In genomic region chr1:196455697-196456096, GRCh38 we compare ENCODE assay signal across 36 cellular contexts.
"Had no signal": no experiment of that assay in that cellular context is flagged by ENCODE, and none has a peak within 500 bp of the region (broad histone marks: within the 10 kb centered on the region; RNA-seq: fewer than 3 reads in every experiment).

No MANE protein-coding gene starts in this region.

- DNase-seq: activated CD4-positive, alpha-beta memory T cell treated with anti-CD3 and anti-CD28 coated beads, Interleukin-2, amount 10 ng/mL, durations not matched to agents 7 days and 5 days; activated CD4-positive, alpha-beta T cell treated with anti-CD3 and anti-CD28 coated beads for 36 hours; activated CD4-positive, alpha-beta T cell treated with anti-CD3 and anti-CD28 coated beads, Interleukin-2, amount 10 ng/mL, durations not matched to agents 7 days and 5 days; activated CD4-positive, alpha-beta T cell treated with anti-CD3 and anti-CD28 coated beads, Interleukin-2, amount 50 U/mL, for 4 hours; activated CD4-positive, CD25-positive, alpha-beta regulatory T cell; activated CD4-positive, CD25-positive, alpha-beta regulatory T cell treated with anti-CD3 and anti-CD28 coated beads, Interleukin-2, amount 50 U/mL, for 72 hours; activated CD8-positive, alpha-beta memory T cell treated with anti-CD3 and anti-CD28 coated beads, Interleukin-2, amount 50 U/mL, for 48 hours; activated gamma-delta T cell; activated naive CD4-positive, alpha-beta T cell; activated naive CD4-positive, alpha-beta T cell treated with anti-CD3 and anti-CD28 coated beads, Interleukin-2, amount 10 ng/mL, durations not matched to agents 7 days and 5 days; activated naive CD8-positive, alpha-beta T cell treated with anti-CD3 and anti-CD28 coated beads, Interleukin-2, amount 10 ng/mL, durations not matched to agents 7 days and 5 days; activated T-cell treated with anti-CD3 and anti-CD28 coated beads for 4 hours; activated T-cell treated with anti-CD3 and anti-CD28 coated beads, Interleukin-2, amount 50 U/mL, for 24 hours; activated T-cell treated with anti-CD3 and anti-CD28 coated beads, Interleukin-2, amount 50 U/mL, for 72 hours; central memory CD4-positive, alpha-beta T cell; cerebellar nuclear complex; dorsolateral prefrontal cortex; effector memory CD4-positive, alpha-beta T cell; endodermal cell; erythroblast; esophagus squamous epithelium; foreskin melanocyte; head of caudate nucleus; T-helper 1 cell; T-helper 17 cell; T1000; WERI-Rb-1 had no signal

- H3K4me1 Mint-ChIP-seq: activated CD4-positive, alpha-beta memory T cell treated with anti-CD3 and anti-CD28 coated beads, Interleukin-2, amount 10 ng/mL, durations not matched to agents 7 days and 5 days; activated CD4-positive, alpha-beta T cell treated with anti-CD3 and anti-CD28 coated beads for 36 hours; activated CD4-positive, alpha-beta T cell treated with anti-CD3 and anti-CD28 coated beads, Interleukin-2, amount 10 ng/mL, durations not matched to agents 7 days and 5 days; activated naive CD4-positive, alpha-beta T cell treated with anti-CD3 and anti-CD28 coated beads, Interleukin-2, amount 10 ng/mL, durations not matched to agents 7 days and 5 days; activated naive CD8-positive, alpha-beta T cell treated with anti-CD3 and anti-CD28 coated beads, Interleukin-2, amount 10 ng/mL, durations not matched to agents 7 days and 5 days; T-helper 17 cell had no signal

- H3K27me3 Mint-ChIP-seq: activated CD4-positive, alpha-beta memory T cell treated with anti-CD3 and anti-CD28 coated beads, Interleukin-2, amount 10 ng/mL, durations not matched to agents 7 days and 5 days; activated CD4-positive, alpha-beta T cell treated with anti-CD3 and anti-CD28 coated beads, Interleukin-2, amount 10 ng/mL, durations not matched to agents 7 days and 5 days; activated naive CD4-positive, alpha-beta T cell treated with anti-CD3 and anti-CD28 coated beads, Interleukin-2, amount 10 ng/mL, durations not matched to agents 7 days and 5 days; activated naive CD8-positive, alpha-beta T cell treated with anti-CD3 and anti-CD28 coated beads, Interleukin-2, amount 10 ng/mL, durations not matched to agents 7 days and 5 days; activated T-cell treated with anti-CD3 and anti-CD28 coated beads, Interleukin-2, amount 50 U/mL, for 24 hours; brain; dendritic cell treated with granulocyte-macrophage colony-stimulating factor and Interleukin-4, amounts not matched to agents 40 ng/mL and 50 ng/mL, for 4 days; T-helper 17 cell had no signal

- ATAC-seq: activated CD4-positive, alpha-beta T cell treated with anti-CD3 and anti-CD28 coated beads for 36 hours; activated naive CD4-positive, alpha-beta T cell treated with anti-CD3 and anti-CD28 coated beads, Interleukin-2, amount 50 U/mL, for 72 hours; activated T-cell treated with anti-CD3 and anti-CD28 coated beads, Interleukin-2, amount 50 U/mL, for 72 hours; gastroesophageal sphincter; T-helper 17 cell had no signal

- H3K9me3 Mint-ChIP-seq: activated CD4-positive, alpha-beta memory T cell treated with anti-CD3 and anti-CD28 coated beads, Interleukin-2, amount 10 ng/mL, durations not matched to agents 7 days and 5 days; activated CD4-positive, alpha-beta T cell treated with anti-CD3 and anti-CD28 coated beads, Interleukin-2, amount 10 ng/mL, durations not matched to agents 7 days and 5 days; activated naive CD4-positive, alpha-beta T cell treated with anti-CD3 and anti-CD28 coated beads, Interleukin-2, amount 10 ng/mL, durations not matched to agents 7 days and 5 days; activated naive CD8-positive, alpha-beta T cell treated with anti-CD3 and anti-CD28 coated beads, Interleukin-2, amount 10 ng/mL, durations not matched to agents 7 days and 5 days; activated T-cell treated with anti-CD3 and anti-CD28 coated beads, Interleukin-2, amount 50 U/mL, for 24 hours; brain; dendritic cell treated with granulocyte-macrophage colony-stimulating factor and Interleukin-4, amounts not matched to agents 40 ng/mL and 50 ng/mL, for 4 days; endodermal cell; T-helper 2 cell treated with Interferon-gamma antibody and Interleukin-4, amounts not matched to agents 5 μg/mL and 100 μg/mL, for 36 hours had no signal

- H3K9me3 ChIP-seq: ascending aorta, breast epithelium, esophagus squamous epithelium, gastroesophageal sphincter had no signal

- H3K4me3 ChIP-seq: ascending aorta, breast epithelium, cardiac muscle cell, coronary artery, dorsolateral prefrontal cortex, esophagus squamous epithelium, gastroesophageal sphincter had no signal

- H3K27ac Mint-ChIP-seq: activated CD4-positive, alpha-beta memory T cell treated with anti-CD3 and anti-CD28 coated beads, Interleukin-2, amount 10 ng/mL, durations not matched to agents 7 days and 5 days; activated CD4-positive, alpha-beta T cell treated with anti-CD3 and anti-CD28 coated beads for 36 hours; activated CD4-positive, alpha-beta T cell treated with anti-CD3 and anti-CD28 coated beads, Interleukin-2, amount 10 ng/mL, durations not matched to agents 7 days and 5 days; activated naive CD4-positive, alpha-beta T cell treated with anti-CD3 and anti-CD28 coated beads, Interleukin-2, amount 10 ng/mL, durations not matched to agents 7 days and 5 days; activated naive CD4-positive, alpha-beta T cell treated with anti-CD3 and anti-CD28 coated beads, Interleukin-2, amount 50 U/mL, for 72 hours; activated naive CD8-positive, alpha-beta T cell treated with anti-CD3 and anti-CD28 coated beads, Interleukin-2, amount 10 ng/mL, durations not matched to agents 7 days and 5 days; activated T-cell treated with anti-CD3 and anti-CD28 coated beads, Interleukin-2, amount 50 U/mL, for 24 hours; activated T-cell treated with anti-CD3 and anti-CD28 coated beads, Interleukin-2, amount 50 U/mL, for 72 hours; brain; dendritic cell treated with granulocyte-macrophage colony-stimulating factor and Interleukin-4, amounts not matched to agents 40 ng/mL and 50 ng/mL, for 4 days; endodermal cell; T-helper 17 cell; T-helper 2 cell treated with Interferon-gamma antibody and Interleukin-4, amounts not matched to agents 5 μg/mL and 100 μg/mL, for 36 hours had no signal

- H3K4me3 Mint-ChIP-seq: activated CD4-positive, alpha-beta memory T cell treated with anti-CD3 and anti-CD28 coated beads, Interleukin-2, amount 10 ng/mL, durations not matched to agents 7 days and 5 days; activated CD4-positive, alpha-beta T cell treated with anti-CD3 and anti-CD28 coated beads for 36 hours; activated CD4-positive, alpha-beta T cell treated with anti-CD3 and anti-CD28 coated beads, Interleukin-2, amount 10 ng/mL, durations not matched to agents 7 days and 5 days; activated naive CD4-positive, alpha-beta T cell treated with anti-CD3 and anti-CD28 coated beads, Interleukin-2, amount 10 ng/mL, durations not matched to agents 7 days and 5 days; activated naive CD8-positive, alpha-beta T cell treated with anti-CD3 and anti-CD28 coated beads, Interleukin-2, amount 10 ng/mL, durations not matched to agents 7 days and 5 days; activated T-cell treated with anti-CD3 and anti-CD28 coated beads, Interleukin-2, amount 50 U/mL, for 24 hours; activated T-cell treated with anti-CD3 and anti-CD28 coated beads, Interleukin-2, amount 50 U/mL, for 72 hours; brain; dendritic cell treated with granulocyte-macrophage colony-stimulating factor and Interleukin-4, amounts not matched to agents 40 ng/mL and 50 ng/mL, for 4 days; endodermal cell; T-helper 17 cell; T-helper 2 cell treated with Interferon-gamma antibody and Interleukin-4, amounts not matched to agents 5 μg/mL and 100 μg/mL, for 36 hours had no signal

- H3K27me3 ChIP-seq: ascending aorta, breast epithelium, cardiac muscle cell, dorsolateral prefrontal cortex, esophagus squamous epithelium, gastroesophageal sphincter had no signal

- H3K36me3 Mint-ChIP-seq: activated naive CD4-positive, alpha-beta T cell treated with anti-CD3 and anti-CD28 coated beads, Interleukin-2, amount 10 ng/mL, durations not matched to agents 7 days and 5 days; activated naive CD4-positive, alpha-beta T cell treated with anti-CD3 and anti-CD28 coated beads, Interleukin-2, amount 50 U/mL, for 72 hours; activated naive CD8-positive, alpha-beta T cell treated with anti-CD3 and anti-CD28 coated beads, Interleukin-2, amount 10 ng/mL, durations not matched to agents 7 days and 5 days; brain had no signal

- H3K27ac ChIP-seq: ascending aorta, breast epithelium, cardiac muscle cell, coronary artery, dorsolateral prefrontal cortex, esophagus squamous epithelium, gastroesophageal sphincter, WERI-Rb-1 had no signal

- H3K4me1 ChIP-seq: ascending aorta, breast epithelium, esophagus squamous epithelium had no signal

- H3K36me3 ChIP-seq: ascending aorta, breast epithelium, cardiac muscle cell, esophagus squamous epithelium, gastroesophageal sphincter, WERI-Rb-1 had no signal
